Comparison of ENCODE assay signal across 16 cellular contexts in genomic region chr4:159504634-159505033, GRCh38.
DNase-seq lines count a peak whose midpoint lies in the region; ATAC-seq, FAIRE-seq and TF ChIP-seq lines count a peak whose summit lies in the region.
"Had no signal": no experiment of that assay in that cellular context is flagged by ENCODE, and none has a peak within 500 bp of the region (broad histone marks: within the 10 kb centered on the region; RNA-seq: fewer than 3 reads in every experiment).

No MANE protein-coding gene starts in this region.

- H3K36me3 ChIP-seq in breast epithelium = no peaks in the 10 kb centered on the region
- no peaks in the 10 kb centered on the region for H3K36me3 ChIP-seq in adrenal gland (replicated peaks in 1 of 2)
- H3K36me3 ChIP-seq: pancreas had no signal

- POLR2A ChIA-PET in MCF 10A (lab: Yijun Ruan, JAX) = interaction anchor here (0.6 kb wide), 3 partner anchors 9 to 18 kb away, joined by 3 to 4 read pairs (median 3); no protein-coding TSS in a partner anchor

- peaks cover 0 to 8% of the 10 kb centered on the region in 2 donors for H3K27me3 ChIP-seq in breast epithelium
- no peaks in the 10 kb centered on the region for H3K27me3 ChIP-seq in adrenal gland
- H3K27me3 ChIP-seq: pancreas had no signal

- H3K27ac Mint-ChIP-seq in MCF 10A (ENCODE audit: low read depth, unreplicated experiment) (peak overlapping the region; percentile 2), glutamatergic neuron (ENCODE audit: unreplicated experiment) (no peak overlapping the region)
- H3K27ac Mint-ChIP-seq: activated naive CD8-positive, alpha-beta T cell treated with anti-CD3 and anti-CD28 coated beads, Interleukin-2, amount 10 ng/mL, durations not matched to agents 7 days and 5 days had no signal

- intact Hi-C loops in MCF 10A (cut with micrococcal nuclease) = no loop called here
- intact Hi-C loops in breast epithelium (cut with DNase I; ENCODE audit: low total_unique reads) = no loop called here
- intact Hi-C loops in adrenal gland (cut with DNase I) = no loop called here

- H3K4me3 ChIP-seq in breast epithelium = no peak overlapping the region
- peak overlapping the region in 1 of 4 donors; percentile 35 for H3K4me3 ChIP-seq in adrenal gland
- H3K4me3 ChIP-seq: pancreas had no signal

- CTCF ChIA-PET in MCF 10A (lab: Yijun Ruan, JAX) = interaction anchor here (0.8 to 1.1 kb wide), 3 partner anchors 8 to 255 kb away, joined by 3 to 8 read pairs (median 3); no protein-coding TSS in a partner anchor

- BruUV-seq in MCF 10A (replicated peaks; lab: Mats Ljungman, UMichigan) = no TSS peak

- peak overlapping the region; percentile 59 for H3K4me3 Mint-ChIP-seq in MCF 10A (ENCODE audit: unreplicated experiment)
- H3K4me3 Mint-ChIP-seq in glutamatergic neuron (ENCODE audit: unreplicated experiment) = no peak overlapping the region
- H3K4me3 Mint-ChIP-seq: activated naive CD8-positive, alpha-beta T cell treated with anti-CD3 and anti-CD28 coated beads, Interleukin-2, amount 10 ng/mL, durations not matched to agents 7 days and 5 days had no signal

- H3K9me3 Mint-ChIP-seq in MCF 10A (ENCODE audit: unreplicated experiment) (no peaks in the 10 kb centered on the region), glutamatergic neuron (ENCODE audit: unreplicated experiment) (no peaks in the 10 kb centered on the region)
- H3K9me3 Mint-ChIP-seq: activated naive CD8-positive, alpha-beta T cell treated with anti-CD3 and anti-CD28 coated beads, Interleukin-2, amount 10 ng/mL, durations not matched to agents 7 days and 5 days had no signal

- H3K36me3 Mint-ChIP-seq in MCF 10A (ENCODE audit: insufficient read depth, unreplicated experiment) (no peaks in the 10 kb centered on the region), glutamatergic neuron (ENCODE audit: unreplicated experiment) (no peaks in the 10 kb centered on the region)
- H3K36me3 Mint-ChIP-seq: activated naive CD8-positive, alpha-beta T cell treated with anti-CD3 and anti-CD28 coated beads, Interleukin-2, amount 10 ng/mL, durations not matched to agents 7 days and 5 days had no signal

- WGBS in adrenal gland, 4 donors = 9 to 24% (median 19%) methylated on average over 4 of the region's 4 CpGs

- FAIRE-seq in urothelium cell line (lab: Jason Lieb, UNC) = no peak
- FAIRE-seq: pancreas had no signal

- no peak for ATAC-seq in HG03135 (IDR thresholded peaks at IDR 0.05; ENCODE audit: unreplicated experiment)
- ATAC-seq: HCT116 had no signal

- H3K27ac ChIP-seq in breast epithelium = no peak overlapping the region
- H3K27ac ChIP-seq in adrenal gland = peak overlapping the region in 2 of 5 donors; percentile 31 to 56
- H3K27ac ChIP-seq: pancreas had no signal

- H3K27me3 Mint-ChIP-seq in MCF 10A (ENCODE audit: insufficient read depth, unreplicated experiment) = no peaks in the 10 kb centered on the region
- H3K27me3 Mint-ChIP-seq in glutamatergic neuron (ENCODE audit: unreplicated experiment) = no peaks in the 10 kb centered on the region

- DNase-seq in MCF 10A (ENCODE audit: unreplicated experiment) = peak; percentile 77
- DNase-seq in breast epithelium (ENCODE audit: low spot score in 2 of 2) = no peak
- peak; percentile 38 to 83 (median 64) for DNase-seq in adrenal gland
- peak; percentile 65 for DNase-seq in iris pigment epithelial cell (ENCODE audit: low read depth)
- peak; percentile 48 for DNase-seq in urothelium cell line (ENCODE audit: low spot score)
- no peak for DNase-seq in glutamatergic neuron
- no peak for DNase-seq in DMS79 treated with DMSO at 0.1 percent for 48 hours (lab: John Stamatoyannopoulos, UW)
- DNase-seq: activated CD4-positive, alpha-beta T cell treated with anti-CD3 and anti-CD28 coated beads for 1 hour; activated naive CD8-positive, alpha-beta T cell treated with anti-CD3 and anti-CD28 coated beads, Interleukin-2, amount 10 ng/mL, durations not matched to agents 7 days and 5 days; activated T-cell treated with anti-CD3 and anti-CD28 coated beads for 4 hours; COR-L47; cortex of kidney; stimulated activated CD4-positive, alpha-beta T cell treated with anti-CD3 and anti-CD28 coated beads, Interleukin-15, amount 100 ng/mL, for 24 hours had no signal

- H3K4me1 Mint-ChIP-seq in MCF 10A (ENCODE audit: insufficient read depth, unreplicated experiment) (peaks cover 14% of the 10 kb centered on the region), glutamatergic neuron (ENCODE audit: low read depth, unreplicated experiment) (peaks cover 17% of the 10 kb centered on the region)
- H3K4me1 Mint-ChIP-seq: activated naive CD8-positive, alpha-beta T cell treated with anti-CD3 and anti-CD28 coated beads, Interleukin-2, amount 10 ng/mL, durations not matched to agents 7 days and 5 days had no signal

- TF ChIP-seq POLR2A in breast epithelium (IDR thresholded peaks at IDR 0.05) (no peak), adrenal gland (IDR thresholded peaks at IDR 0.05) (no peak)

- no peaks in the 10 kb centered on the region for H3K9me3 ChIP-seq in breast epithelium
- H3K9me3 ChIP-seq in adrenal gland (replicated peaks in 1 of 3) = no peaks in the 10 kb centered on the region
- H3K9me3 ChIP-seq: pancreas had no signal

- H3K4me1 ChIP-seq in breast epithelium (no peaks in the 10 kb centered on the region), adrenal gland (replicated peaks in 1 of 2) (peaks cover 0 to 8% of the 10 kb centered on the region in 2 donors)

- TF ChIP-seq CTCF in MCF 10A (IDR thresholded peaks at IDR 0.05; ENCODE audit: unreplicated experiment) = no peak
- TF ChIP-seq CTCF in breast epithelium (IDR thresholded peaks at IDR 0.05) = no peak
- TF ChIP-seq CTCF in adrenal gland (IDR thresholded peaks at IDR 0.05) = no peak
- no peak for TF ChIP-seq CTCF in glutamatergic neuron (IDR thresholded peaks at IDR 0.05; ENCODE audit: partially characterized antibody, unreplicated experiment)

Comparison
In these comparisons a context has a peak if more than half of its experiments do, and no peak if none do; other contexts are left out.
1. DNase-seq: peak in MCF 10A (single experiment), adrenal gland (7 of 7), iris pigment epithelial cell (single experiment) and urothelium cell line (single experiment); none in breast epithelium (0 of 2), glutamatergic neuron (single experiment) and DMS79 treated with DMSO at 0.1 percent for 48 hours (single experiment).